In the genomic region with DNA sequence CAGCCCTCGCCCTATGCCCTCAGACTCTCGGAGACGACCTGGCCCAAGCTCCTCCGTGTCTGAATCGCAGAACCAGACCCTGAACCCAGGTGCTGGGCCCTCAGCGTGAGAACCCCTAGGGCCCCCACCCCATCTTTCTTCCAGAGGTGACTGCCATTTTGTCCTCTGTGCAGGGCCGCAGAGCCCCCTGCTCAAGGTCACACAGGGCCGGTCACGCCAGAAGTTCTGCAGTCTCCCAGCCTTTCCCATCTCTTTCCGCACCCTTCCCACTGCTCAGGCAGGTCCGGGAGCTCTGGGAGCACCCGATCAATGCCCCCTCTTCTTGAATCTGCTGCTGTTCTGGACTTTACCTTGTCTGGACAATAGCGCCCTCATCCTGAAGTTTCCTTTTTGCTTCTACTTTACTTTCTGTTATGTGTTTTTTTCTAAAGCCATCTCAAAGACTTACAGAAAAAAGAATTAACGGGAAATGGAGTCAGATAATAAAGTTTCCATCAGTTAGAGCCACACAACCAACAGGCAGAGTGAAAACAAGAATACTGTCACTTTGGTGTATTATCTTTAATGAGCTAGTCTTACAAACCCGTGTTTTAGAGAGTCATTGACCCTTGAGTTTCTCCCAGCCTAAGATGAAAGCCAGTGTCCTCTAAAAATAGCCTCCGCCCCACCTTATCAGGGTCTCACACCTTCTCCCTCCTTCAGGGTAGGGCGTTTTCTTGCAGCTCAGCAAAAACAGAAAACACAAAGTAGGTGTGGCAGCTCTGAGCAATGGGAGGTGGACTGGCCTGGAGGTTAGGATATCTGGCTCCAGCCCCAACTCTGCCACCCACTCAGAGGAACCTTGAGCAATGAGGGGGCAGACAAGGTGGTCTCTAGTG, we compare ENCODE assay signal across 1 cellular context.
TF ChIP-seq lines count a peak whose summit lies in the region.

No MANE protein-coding gene starts in this region.

TF ChIP-seq in K562, 482 proteins besides CTCF, POLR2A, EP300 and RAD21 (continued from another document and continues in another):
- TF ChIP-seq, protein P1, sequence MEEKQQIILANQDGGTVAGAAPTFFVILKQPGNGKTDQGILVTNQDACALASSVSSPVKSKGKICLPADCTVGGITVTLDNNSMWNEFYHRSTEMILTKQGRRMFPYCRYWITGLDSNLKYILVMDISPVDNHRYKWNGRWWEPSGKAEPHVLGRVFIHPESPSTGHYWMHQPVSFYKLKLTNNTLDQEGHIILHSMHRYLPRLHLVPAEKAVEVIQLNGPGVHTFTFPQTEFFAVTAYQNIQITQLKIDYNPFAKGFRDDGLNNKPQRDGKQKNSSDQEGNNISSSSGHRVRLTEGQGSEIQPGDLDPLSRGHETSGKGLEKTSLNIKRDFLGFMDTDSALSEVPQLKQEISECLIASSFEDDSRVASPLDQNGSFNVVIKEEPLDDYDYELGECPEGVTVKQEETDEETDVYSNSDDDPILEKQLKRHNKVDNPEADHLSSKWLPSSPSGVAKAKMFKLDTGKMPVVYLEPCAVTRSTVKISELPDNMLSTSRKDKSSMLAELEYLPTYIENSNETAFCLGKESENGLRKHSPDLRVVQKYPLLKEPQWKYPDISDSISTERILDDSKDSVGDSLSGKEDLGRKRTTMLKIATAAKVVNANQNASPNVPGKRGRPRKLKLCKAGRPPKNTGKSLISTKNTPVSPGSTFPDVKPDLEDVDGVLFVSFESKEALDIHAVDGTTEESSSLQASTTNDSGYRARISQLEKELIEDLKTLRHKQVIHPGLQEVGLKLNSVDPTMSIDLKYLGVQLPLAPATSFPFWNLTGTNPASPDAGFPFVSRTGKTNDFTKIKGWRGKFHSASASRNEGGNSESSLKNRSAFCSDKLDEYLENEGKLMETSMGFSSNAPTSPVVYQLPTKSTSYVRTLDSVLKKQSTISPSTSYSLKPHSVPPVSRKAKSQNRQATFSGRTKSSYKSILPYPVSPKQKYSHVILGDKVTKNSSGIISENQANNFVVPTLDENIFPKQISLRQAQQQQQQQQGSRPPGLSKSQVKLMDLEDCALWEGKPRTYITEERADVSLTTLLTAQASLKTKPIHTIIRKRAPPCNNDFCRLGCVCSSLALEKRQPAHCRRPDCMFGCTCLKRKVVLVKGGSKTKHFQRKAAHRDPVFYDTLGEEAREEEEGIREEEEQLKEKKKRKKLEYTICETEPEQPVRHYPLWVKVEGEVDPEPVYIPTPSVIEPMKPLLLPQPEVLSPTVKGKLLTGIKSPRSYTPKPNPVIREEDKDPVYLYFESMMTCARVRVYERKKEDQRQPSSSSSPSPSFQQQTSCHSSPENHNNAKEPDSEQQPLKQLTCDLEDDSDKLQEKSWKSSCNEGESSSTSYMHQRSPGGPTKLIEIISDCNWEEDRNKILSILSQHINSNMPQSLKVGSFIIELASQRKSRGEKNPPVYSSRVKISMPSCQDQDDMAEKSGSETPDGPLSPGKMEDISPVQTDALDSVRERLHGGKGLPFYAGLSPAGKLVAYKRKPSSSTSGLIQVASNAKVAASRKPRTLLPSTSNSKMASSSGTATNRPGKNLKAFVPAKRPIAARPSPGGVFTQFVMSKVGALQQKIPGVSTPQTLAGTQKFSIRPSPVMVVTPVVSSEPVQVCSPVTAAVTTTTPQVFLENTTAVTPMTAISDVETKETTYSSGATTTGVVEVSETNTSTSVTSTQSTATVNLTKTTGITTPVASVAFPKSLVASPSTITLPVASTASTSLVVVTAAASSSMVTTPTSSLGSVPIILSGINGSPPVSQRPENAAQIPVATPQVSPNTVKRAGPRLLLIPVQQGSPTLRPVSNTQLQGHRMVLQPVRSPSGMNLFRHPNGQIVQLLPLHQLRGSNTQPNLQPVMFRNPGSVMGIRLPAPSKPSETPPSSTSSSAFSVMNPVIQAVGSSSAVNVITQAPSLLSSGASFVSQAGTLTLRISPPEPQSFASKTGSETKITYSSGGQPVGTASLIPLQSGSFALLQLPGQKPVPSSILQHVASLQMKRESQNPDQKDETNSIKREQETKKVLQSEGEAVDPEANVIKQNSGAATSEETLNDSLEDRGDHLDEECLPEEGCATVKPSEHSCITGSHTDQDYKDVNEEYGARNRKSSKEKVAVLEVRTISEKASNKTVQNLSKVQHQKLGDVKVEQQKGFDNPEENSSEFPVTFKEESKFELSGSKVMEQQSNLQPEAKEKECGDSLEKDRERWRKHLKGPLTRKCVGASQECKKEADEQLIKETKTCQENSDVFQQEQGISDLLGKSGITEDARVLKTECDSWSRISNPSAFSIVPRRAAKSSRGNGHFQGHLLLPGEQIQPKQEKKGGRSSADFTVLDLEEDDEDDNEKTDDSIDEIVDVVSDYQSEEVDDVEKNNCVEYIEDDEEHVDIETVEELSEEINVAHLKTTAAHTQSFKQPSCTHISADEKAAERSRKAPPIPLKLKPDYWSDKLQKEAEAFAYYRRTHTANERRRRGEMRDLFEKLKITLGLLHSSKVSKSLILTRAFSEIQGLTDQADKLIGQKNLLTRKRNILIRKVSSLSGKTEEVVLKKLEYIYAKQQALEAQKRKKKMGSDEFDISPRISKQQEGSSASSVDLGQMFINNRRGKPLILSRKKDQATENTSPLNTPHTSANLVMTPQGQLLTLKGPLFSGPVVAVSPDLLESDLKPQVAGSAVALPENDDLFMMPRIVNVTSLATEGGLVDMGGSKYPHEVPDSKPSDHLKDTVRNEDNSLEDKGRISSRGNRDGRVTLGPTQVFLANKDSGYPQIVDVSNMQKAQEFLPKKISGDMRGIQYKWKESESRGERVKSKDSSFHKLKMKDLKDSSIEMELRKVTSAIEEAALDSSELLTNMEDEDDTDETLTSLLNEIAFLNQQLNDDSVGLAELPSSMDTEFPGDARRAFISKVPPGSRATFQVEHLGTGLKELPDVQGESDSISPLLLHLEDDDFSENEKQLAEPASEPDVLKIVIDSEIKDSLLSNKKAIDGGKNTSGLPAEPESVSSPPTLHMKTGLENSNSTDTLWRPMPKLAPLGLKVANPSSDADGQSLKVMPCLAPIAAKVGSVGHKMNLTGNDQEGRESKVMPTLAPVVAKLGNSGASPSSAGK (IDR thresholded peaks at IDR 0.05) = no peak
- TF ChIP-seq BCOR (IDR thresholded peaks at IDR 0.05) (peak; percentile 65; the same call in 1 of the 2 replicates), PHF21A (IDR thresholded peaks at IDR 0.05; ENCODE audit: borderline replicate concordance, low read depth) (no peak; the same call in 1 of the 2 replicates), TEAD4 (IDR thresholded peaks at IDR 0.05; ENCODE audit: low read length) (peak; percentile 95), TEAD4 (CRISPR knock-in tag; IDR thresholded peaks at IDR 0.05; ENCODE audit: borderline replicate concordance) (no peak), MAFK (IDR thresholded peaks at IDR 0.05; ENCODE audit: low read length) (peak; percentile 96), ZNF197 (CRISPR knock-in tag; IDR thresholded peaks at IDR 0.05; ENCODE audit: low read depth) (peak; percentile 78; the same call in 1 of the 2 replicates), RB1 (IDR thresholded peaks at IDR 0.05; ENCODE audit: low read depth) (peak; percentile 61; the same call in 1 of the 2 replicates), ATF1 (CRISPR knock-in tag; IDR thresholded peaks at IDR 0.05) (no peak), ATF1 (tag; IDR thresholded peaks at IDR 0.05) (peak; percentile 50; the same call in 1 of the 2 replicates), CBFA2T2 (conservative IDR thresholded peaks at IDR 0.05) (peak; percentile 91), ZKSCAN1 (IDR thresholded peaks at IDR 0.05; ENCODE audit: low read depth, low read length) (0 out of 2 replicates have a peak, but pooled peaks have one; percentile 3), OTX1 (CRISPR knock-in tag; IDR thresholded peaks at IDR 0.05) (no peak), ARID4B (CRISPR knock-in tag; IDR thresholded peaks at IDR 0.05) (peak; percentile 79; the same call in 1 of the 2 replicates), POLR2AphosphoS5 (IDR thresholded peaks at IDR 0.05; ENCODE audit: control insufficient read depth, insufficient read depth, low read depth, low read length) (peak; percentile 94), MEF2D (tag; conservative IDR thresholded peaks at IDR 0.05; ENCODE audit: low read depth) (peak; percentile 99), NFIC (IDR thresholded peaks at IDR 0.05) (peak; percentile 75), RBM15 (IDR thresholded peaks at IDR 0.05; ENCODE audit: insufficient read depth, low read length) (no peak), PHF20 (IDR thresholded peaks at IDR 0.05; ENCODE audit: partially characterized antibody) (no peak), FOXM1 (IDR thresholded peaks at IDR 0.05; ENCODE audit: low read depth) (peak; percentile 78), FOXM1 (CRISPR knock-in tag; IDR thresholded peaks at IDR 0.05; ENCODE audit: low read depth) (no peak), ARNT (IDR thresholded peaks at IDR 0.05) (peak in 1 of 2 experiments; percentile 94; a peak in 2 of 4 replicates), PML (IDR thresholded peaks at IDR 0.05; ENCODE audit: low read length) (peak; percentile 91), TBL1XR1 (IDR thresholded peaks at IDR 0.05; ENCODE audit: low read length in 2 of 2) (peak; percentile 84 to 99; a peak in 3 of 4 replicates), ZBTB1 (CRISPR knock-in tag; IDR thresholded peaks at IDR 0.05; ENCODE audit: borderline replicate concordance, low read depth) (no peak), LEF1 (IDR thresholded peaks at IDR 0.05) (peak; percentile 100), SMARCC2 (IDR thresholded peaks at IDR 0.05; ENCODE audit: low read depth) (peak; percentile 87), ZBTB11 (CRISPR knock-in tag; IDR thresholded peaks at IDR 0.05) (peak in 1 of 3 experiments; percentile 18; a peak in 1 of 6 replicates), KLF16 (IDR thresholded peaks at IDR 0.05) (peak; percentile 86), NFIX (CRISPR knock-in tag; IDR thresholded peaks at IDR 0.05; ENCODE audit: low read depth) (no peak)
- TF ChIP-seq, protein P2, sequence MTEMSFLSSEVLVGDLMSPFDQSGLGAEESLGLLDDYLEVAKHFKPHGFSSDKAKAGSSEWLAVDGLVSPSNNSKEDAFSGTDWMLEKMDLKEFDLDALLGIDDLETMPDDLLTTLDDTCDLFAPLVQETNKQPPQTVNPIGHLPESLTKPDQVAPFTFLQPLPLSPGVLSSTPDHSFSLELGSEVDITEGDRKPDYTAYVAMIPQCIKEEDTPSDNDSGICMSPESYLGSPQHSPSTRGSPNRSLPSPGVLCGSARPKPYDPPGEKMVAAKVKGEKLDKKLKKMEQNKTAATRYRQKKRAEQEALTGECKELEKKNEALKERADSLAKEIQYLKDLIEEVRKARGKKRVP (CRISPR knock-in tag; IDR thresholded peaks at IDR 0.05) = no peak
- TF ChIP-seq, protein P3, sequence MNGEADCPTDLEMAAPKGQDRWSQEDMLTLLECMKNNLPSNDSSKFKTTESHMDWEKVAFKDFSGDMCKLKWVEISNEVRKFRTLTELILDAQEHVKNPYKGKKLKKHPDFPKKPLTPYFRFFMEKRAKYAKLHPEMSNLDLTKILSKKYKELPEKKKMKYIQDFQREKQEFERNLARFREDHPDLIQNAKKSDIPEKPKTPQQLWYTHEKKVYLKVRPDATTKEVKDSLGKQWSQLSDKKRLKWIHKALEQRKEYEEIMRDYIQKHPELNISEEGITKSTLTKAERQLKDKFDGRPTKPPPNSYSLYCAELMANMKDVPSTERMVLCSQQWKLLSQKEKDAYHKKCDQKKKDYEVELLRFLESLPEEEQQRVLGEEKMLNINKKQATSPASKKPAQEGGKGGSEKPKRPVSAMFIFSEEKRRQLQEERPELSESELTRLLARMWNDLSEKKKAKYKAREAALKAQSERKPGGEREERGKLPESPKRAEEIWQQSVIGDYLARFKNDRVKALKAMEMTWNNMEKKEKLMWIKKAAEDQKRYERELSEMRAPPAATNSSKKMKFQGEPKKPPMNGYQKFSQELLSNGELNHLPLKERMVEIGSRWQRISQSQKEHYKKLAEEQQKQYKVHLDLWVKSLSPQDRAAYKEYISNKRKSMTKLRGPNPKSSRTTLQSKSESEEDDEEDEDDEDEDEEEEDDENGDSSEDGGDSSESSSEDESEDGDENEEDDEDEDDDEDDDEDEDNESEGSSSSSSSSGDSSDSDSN (IDR thresholded peaks at IDR 0.05; ENCODE audit: borderline replicate concordance in 1 of 2, low read depth in 2 of 2, low read length in 2 of 2) = peak in 1 of 2 experiments; percentile 78; a peak in 1 of 4 replicates
